21 cellular contexts compared by ENCODE assay signal in genomic region chr1:116565222-116565621, GRCh38. TPM values are rescaled to one million over a fixed set of nuclear protein-coding genes. Genes with fewer than 3 reads are reported as not detected.
DNase-seq lines count a peak whose midpoint lies in the region; ATAC-seq lines count a peak whose summit lies in the region.
"Had no signal": no experiment of that assay in that cellular context is flagged by ENCODE, and none has a peak within 500 bp of the region (broad histone marks: within the 10 kb centered on the region; RNA-seq: fewer than 3 reads in every experiment).

No MANE protein-coding gene starts in this region.

- peaks cover 13% of the 10 kb centered on the region for H3K9me3 Mint-ChIP-seq in activated T-cell treated with anti-CD3 and anti-CD28 coated beads, Interleukin-2, amount 50 U/mL, for 24 hours
- peaks cover 8% of the 10 kb centered on the region for H3K9me3 Mint-ChIP-seq in activated T-helper 17 cell treated with anti-CD3 and anti-CD28 coated beads, Interleukin-2, amount 50 U/mL, for 72 hours

- no peak for ATAC-seq in activated T-helper 17 cell treated with anti-CD3 and anti-CD28 coated beads, Interleukin-2, amount 50 U/mL, for 72 hours (replicated peaks)
- ATAC-seq: CD8-positive, alpha-beta T cell; HepG2; Panc1 had no signal

- H3K4me1 Mint-ChIP-seq in activated T-cell treated with anti-CD3 and anti-CD28 coated beads, Interleukin-2, amount 50 U/mL, for 24 hours (ENCODE audit: low read depth), result peaks cover 79% of the 10 kb centered on the region
- H3K4me1 Mint-ChIP-seq in activated T-helper 17 cell treated with anti-CD3 and anti-CD28 coated beads, Interleukin-2, amount 50 U/mL, for 72 hours, result peaks cover 74% of the 10 kb centered on the region

- H3K36me3 Mint-ChIP-seq in activated T-cell treated with anti-CD3 and anti-CD28 coated beads, Interleukin-2, amount 50 U/mL, for 24 hours (ENCODE audit: low read depth), result peaks cover 55% of the 10 kb centered on the region
- H3K36me3 Mint-ChIP-seq in activated T-helper 17 cell treated with anti-CD3 and anti-CD28 coated beads, Interleukin-2, amount 50 U/mL, for 72 hours (ENCODE audit: low read depth), result peaks cover 92% of the 10 kb centered on the region

- H3K4ac ChIP-seq in mesenchymal stem cell (ENCODE audit: low read depth in 1 of 2, low read length in 2 of 2), result no peak overlapping the region

- no peak overlapping the region for H4K91ac ChIP-seq in mesenchymal stem cell (ENCODE audit: low read length)

- H3K9ac ChIP-seq in mesenchymal stem cell (ENCODE audit: low read length), result peak overlapping the region; percentile 9
- H3K9ac ChIP-seq: BLaER1 treated with 17β-estradiol and CSF1 and Interleukin-3, amounts not matched to agents 10 nM and 100 nM; GM23248 had no signal

- peaks cover 21% of the 10 kb centered on the region for H3K79me1 ChIP-seq in mesenchymal stem cell (replicated peaks; ENCODE audit: low read length, poor library complexity, severe bottlenecking)

- DNase-seq in activated T-cell treated with anti-CD3 and anti-CD28 coated beads, Interleukin-2, amount 50 U/mL, for 24 hours, result no peak
- DNase-seq in activated T-cell treated with anti-CD3 and anti-CD28 coated beads for 4 hours (no peak), CMK (ENCODE audit: low read depth) (peak; percentile 60), mesenchymal stem cell (no peak), cerebellar cortex (ENCODE audit: low spot score) (no peak), DMS 273 (lab: John Stamatoyannopoulos, UW; ENCODE audit: unreplicated experiment) (no peak), DMS53 (lab: John Stamatoyannopoulos, UW) (no peak)
- DNase-seq: CD8-positive, alpha-beta T cell; H7; Karpas-422; NCI-H2029; NCI-H2227 treated with DMSO at 0.1 percent for 48 hours; NCI-H526 treated with DMSO at 0.1 percent for 48 hours; SHP77 treated with DMSO at 0.1 percent for 48 hours had no signal

- H3K23ac ChIP-seq in mesenchymal stem cell (ENCODE audit: low read length in 2 of 2), result no peak overlapping the region

- no peak overlapping the region for H3K14ac ChIP-seq in mesenchymal stem cell (ENCODE audit: low read length in 2 of 2)

- no peak overlapping the region for H2BK15ac ChIP-seq in mesenchymal stem cell (ENCODE audit: low read depth, poor library complexity, severe bottlenecking)

- H2BK5ac ChIP-seq in mesenchymal stem cell (ENCODE audit: low read depth, low read length, poor library complexity, severe bottlenecking), result no peak overlapping the region

- no peaks in the 10 kb centered on the region for H3K27me3 ChIP-seq in mesenchymal stem cell (ENCODE audit: control insufficient read depth in 1 of 2, insufficient read depth in 1 of 2, low read length in 2 of 2)
- H3K27me3 ChIP-seq: BLaER1 treated with 17β-estradiol and CSF1 and Interleukin-3, amounts not matched to agents 10 nM and 100 nM; MG63 had no signal

- peaks cover 7% of the 10 kb centered on the region for H3K4me1 ChIP-seq in mesenchymal stem cell (ENCODE audit: control insufficient read depth, insufficient read depth, low read depth, low read length)

- peaks cover 0 to 3% of the 10 kb centered on the region in 2 experiments for H3K36me3 ChIP-seq in mesenchymal stem cell (ENCODE audit: control insufficient read depth in 1 of 2, insufficient read depth in 2 of 2, low read depth in 1 of 2, low read length in 2 of 2)

- 97% methylated on average over 1 of the region's 1 CpG for WGBS in mesenchymal stem cell

- no peaks in the 10 kb centered on the region for H3K27me3 Mint-ChIP-seq in activated T-cell treated with anti-CD3 and anti-CD28 coated beads, Interleukin-2, amount 50 U/mL, for 24 hours
- H3K27me3 Mint-ChIP-seq in activated T-helper 17 cell treated with anti-CD3 and anti-CD28 coated beads, Interleukin-2, amount 50 U/mL, for 72 hours, result no peaks in the 10 kb centered on the region

- H4K8ac ChIP-seq in mesenchymal stem cell (ENCODE audit: low read length), result no peak overlapping the region

- H3K4me2 ChIP-seq in mesenchymal stem cell (ENCODE audit: low read length, poor library complexity, severe bottlenecking), result no peak overlapping the region

- H3K18ac ChIP-seq in mesenchymal stem cell (ENCODE audit: low read depth in 1 of 2, low read length in 2 of 2), result no peak overlapping the region

- no peak overlapping the region for H2AFZ ChIP-seq in mesenchymal stem cell (ENCODE audit: low read depth, low read length)
- H2AFZ ChIP-seq: GM23248 had no signal

- no peak overlapping the region for H2BK120ac ChIP-seq in mesenchymal stem cell (ENCODE audit: low read depth, low read length)

- H3K27ac ChIP-seq in mesenchymal stem cell (ENCODE audit: low read length, poor library complexity, severe bottlenecking), result no peak overlapping the region
- H3K27ac ChIP-seq: 22Rv1, GM23248 had no signal

- H3K4me3 ChIP-seq in mesenchymal stem cell (ENCODE audit: insufficient read depth in 1 of 2, low read depth in 1 of 2, low read length in 2 of 2), result no peak overlapping the region
- H3K4me3 ChIP-seq: GM23248, MG63 had no signal

- peak overlapping the region; percentile 1 for H3K27ac Mint-ChIP-seq in activated T-cell treated with anti-CD3 and anti-CD28 coated beads, Interleukin-2, amount 50 U/mL, for 24 hours
- H3K27ac Mint-ChIP-seq in activated T-helper 17 cell treated with anti-CD3 and anti-CD28 coated beads, Interleukin-2, amount 50 U/mL, for 72 hours, result peak overlapping the region; percentile 74
- H3K27ac Mint-ChIP-seq: CD8-positive, alpha-beta T cell had no signal

- no peak overlapping the region for H3K4me3 Mint-ChIP-seq in activated T-cell treated with anti-CD3 and anti-CD28 coated beads, Interleukin-2, amount 50 U/mL, for 24 hours
- peak overlapping the region; percentile 43 for H3K4me3 Mint-ChIP-seq in activated T-helper 17 cell treated with anti-CD3 and anti-CD28 coated beads, Interleukin-2, amount 50 U/mL, for 72 hours
- H3K4me3 Mint-ChIP-seq: CD8-positive, alpha-beta T cell had no signal

- H3K9me3 ChIP-seq in mesenchymal stem cell (ENCODE audit: control insufficient read depth, low read length), result no peaks in the 10 kb centered on the region

- no peak overlapping the region for H2BK12ac ChIP-seq in mesenchymal stem cell (ENCODE audit: low read length in 2 of 2)

- H2AK5ac ChIP-seq in mesenchymal stem cell (ENCODE audit: low read length, severe bottlenecking), result no peak overlapping the region

RNA-seq across cellular contexts. Expression of gene CD58, which starts 5.6 kb away (rescaled TPM):
- total RNA-seq in activated T-helper 17 cell treated with anti-CD3 and anti-CD28 coated beads, Interleukin-2, amount 50 U/mL, for 72 hours, result 10 to 100 TPM; 36.8 to 40.5 TPM
- 10.5 TPM for polyA plus RNA-seq in mesenchymal stem cell (2013, experiment 1 of 2)
- polyA plus RNA-seq in mesenchymal stem cell (2013, experiment 2 of 2), result 10.6 TPM
